11 cellular contexts compared by ENCODE assay signal in genomic region chr12:105485321-105485910, GRCh38.
DNase-seq lines count a peak whose midpoint lies in the region; ATAC-seq, FAIRE-seq and TF ChIP-seq lines count a peak whose summit lies in the region.
"Had no signal": no experiment of that assay in that cellular context is flagged by ENCODE, and none has a peak within 500 bp of the region (broad histone marks: within the 10 kb centered on the region; RNA-seq: fewer than 3 reads in every experiment).

No MANE protein-coding gene starts in this region.

- no peak overlapping the region for H3K4ac ChIP-seq in H1 (replicated peaks; ENCODE audit: insufficient read length, low read depth, low read length)

- H3K9me3 ChIP-seq in H1 (ENCODE audit: insufficient read depth in 2 of 2, low read depth in 1 of 2, low read length in 1 of 2) (no peaks in the 10 kb centered on the region), subcutaneous abdominal adipose tissue (ENCODE audit: control insufficient read depth in 5 of 5, low read length in 5 of 5) (no peaks in the 10 kb centered on the region), vagina (no peaks in the 10 kb centered on the region)
- H3K9me3 ChIP-seq: thoracic aorta had no signal

- H3K56ac ChIP-seq in H1 (replicated peaks; ENCODE audit: insufficient read length, low read depth, low read length), result no peak overlapping the region

- H3K36me3 ChIP-seq in H1 (ENCODE audit: control insufficient read depth in 2 of 4, insufficient read depth in 4 of 4, low read length in 3 of 4) (no peaks in the 10 kb centered on the region), subcutaneous abdominal adipose tissue (ENCODE audit: control insufficient read depth in 5 of 5, insufficient read depth in 5 of 5, low read length in 5 of 5) (no peaks in the 10 kb centered on the region), vagina (no peaks in the 10 kb centered on the region)
- H3K36me3 ChIP-seq: thoracic aorta had no signal

- FAIRE-seq in H1 (lab: Jason Lieb, UNC), result no peak

- H3K9ac ChIP-seq in H1 (replicated peaks in 1 of 4; ENCODE audit: extremely low read depth in 1 of 4, low read depth in 3 of 4, low read length in 3 of 4) (no peak overlapping the region), subcutaneous abdominal adipose tissue (ENCODE audit: low read length in 5 of 5) (no peak overlapping the region)

- TF ChIP-seq RAD21 in H1 (IDR thresholded peaks at IDR 0.05 in 1 of 2, conservative IDR thresholded peaks at IDR 0.05 in 1 of 2; ENCODE audit: low read depth in 2 of 2, low read length in 2 of 2), result no peak

- H3K4me1 ChIP-seq in H1 (replicated peaks in 1 of 4; ENCODE audit: control insufficient read depth in 3 of 4, insufficient read depth in 4 of 4, low read length in 3 of 4) (peaks cover 0 to 7% (median 0%) of the 10 kb centered on the region in 4 experiments; a peak in 2 of 7 replicates), subcutaneous abdominal adipose tissue (ENCODE audit: control insufficient read depth in 5 of 5, insufficient read depth in 5 of 5, low read length in 5 of 5) (peaks cover 0 to 34% (median 0%) of the 10 kb centered on the region in 5 donors), vagina (no peaks in the 10 kb centered on the region)

- DNase-seq in LHCN-M2 (ENCODE audit: low read depth) (peak; percentile 36), H1 (ENCODE audit: low read depth in 1 of 2, low spot score in 2 of 2) (no peak), kidney glomerular epithelial cell (lab: John Stamatoyannopoulos, UW) (peak; percentile 92), vagina (ENCODE audit: extremely low spot score in 2 of 2) (no peak)
- DNase-seq in stimulated activated CD4-positive, alpha-beta T cell treated with anti-CD3 and anti-CD28 coated beads, Interleukin-1b, Interleukin-23, amount 100 ng/mL, for 48 hours, result no peak
- DNase-seq: activated gamma-delta T cell, RPMI8226 had no signal

- no peak overlapping the region for H2BK20ac ChIP-seq in H1 (ENCODE audit: low read length)

- no peak overlapping the region for H2BK15ac ChIP-seq in H1 (ENCODE audit: low read length)

- H3K27me3 ChIP-seq in H1 (replicated peaks in 1 of 4; ENCODE audit: control insufficient read depth in 3 of 4, extremely low read depth in 1 of 4, insufficient read depth in 3 of 4, low read length in 3 of 4), result peaks cover 0 to 3% (median 1%) of the 10 kb centered on the region in 4 experiments; a peak in 1 of 7 replicates
- H3K27me3 ChIP-seq in subcutaneous abdominal adipose tissue (ENCODE audit: control insufficient read depth in 5 of 5, insufficient read depth in 4 of 5, low read length in 5 of 5), result peaks cover 0 to 2% (median 0%) of the 10 kb centered on the region in 5 donors
- no peaks in the 10 kb centered on the region for H3K27me3 ChIP-seq in vagina

- H4K5ac ChIP-seq in H1 (ENCODE audit: insufficient read length, low read depth, low read length), result no peak overlapping the region

- POLR2A ChIA-PET in H1 (lab: Charles Lee; ENCODE audit: partially characterized antibody), result no interaction called here

- no peaks in the 10 kb centered on the region for H3K23me2 ChIP-seq in H1 (ENCODE audit: low read depth, low read length)

- no peak overlapping the region for H3K27ac ChIP-seq in H1 (ENCODE audit: low read depth, low read length)
- H3K27ac ChIP-seq in subcutaneous abdominal adipose tissue (ENCODE audit: low read depth, low read length), result peak overlapping the region; percentile 34
- no peak overlapping the region for H3K27ac ChIP-seq in vagina
- H3K27ac ChIP-seq: thoracic aorta had no signal

- no peak overlapping the region for H4K8ac ChIP-seq in H1 (ENCODE audit: extremely low read depth, insufficient read depth, low read length)

- no peak overlapping the region for H3K23ac ChIP-seq in H1 (ENCODE audit: insufficient read length)

- no peak overlapping the region for H2AK5ac ChIP-seq in H1 (ENCODE audit: low read depth, low read length)

- no peak overlapping the region for H3K18ac ChIP-seq in H1 (ENCODE audit: extremely low read depth, low read length)

- H2BK120ac ChIP-seq in H1 (replicated peaks; ENCODE audit: low read depth, low read length), result no peak overlapping the region

- no peak for TF ChIP-seq POLR2A in H1 (IDR thresholded peaks at IDR 0.05; ENCODE audit: control extremely low read depth in 1 of 2, low read depth in 2 of 2, low read length in 2 of 2)
- no peak for TF ChIP-seq POLR2A in vagina (IDR thresholded peaks at IDR 0.05)

- WGBS in H1 (ENCODE audit: extremely low coverage in 1 of 2, insufficient coverage in 1 of 2, insufficient read length in 1 of 2, insufficient replicate concordance in 2 of 2, low coverage in 1 of 2, low lambda C conversion rate in 2 of 2, missing lambda C conversion rate in 1 of 2), 2 experiments, result 91% methylated on average over 8 of the region's 8 CpGs; no CpG with 5 or more reads in 1 of the 2 experiments

- no peaks in the 10 kb centered on the region for H3K79me1 ChIP-seq in H1 (ENCODE audit: low read depth, low read length)

- no peak overlapping the region for H2BK5ac ChIP-seq in H1 (ENCODE audit: low read depth, low read length)

- H3K14ac ChIP-seq in H1 (ENCODE audit: insufficient read length), result no peak overlapping the region

- no peaks in the 10 kb centered on the region for H3K79me2 ChIP-seq in H1 (ENCODE audit: control insufficient read depth in 1 of 2, insufficient read depth in 2 of 2, low read length in 2 of 2)

- TF ChIP-seq EP300 in H1 (IDR thresholded peaks at IDR 0.05; ENCODE audit: borderline replicate concordance in 1 of 2, low read depth in 2 of 2, low read length in 2 of 2), result no peak

- TF ChIP-seq CTCF in H1 (IDR thresholded peaks at IDR 0.05; ENCODE audit: control extremely low read depth in 1 of 3, insufficient read depth in 1 of 3, low read depth in 1 of 3, low read length in 3 of 3), result no peak
- no peak for TF ChIP-seq CTCF in vagina (IDR thresholded peaks at IDR 0.05)

- H4K91ac ChIP-seq in H1 (replicated peaks; ENCODE audit: insufficient read length, low read length), result no peak overlapping the region

- intact Hi-C loops in vagina (cut with DNase I), result no loop called here

- H4K20me1 ChIP-seq in H1 (replicated peaks in 1 of 2; ENCODE audit: control insufficient read depth in 1 of 2, insufficient read depth in 2 of 2, low read length in 2 of 2), result no peaks in the 10 kb centered on the region

- CTCF ChIA-PET in H1 (lab: Charles Lee; ENCODE audit: partially characterized antibody), result interaction anchor here (0.7 to 1.6 kb wide), 4 partner anchors 17 to 256 kb away, joined by 3 to 4 read pairs (median 3); no protein-coding TSS in a partner anchor

- no peak overlapping the region for H3K4me2 ChIP-seq in H1 (ENCODE audit: insufficient read depth in 1 of 2, low read depth in 2 of 2, low read length in 2 of 2)

- no peak overlapping the region for H2AFZ ChIP-seq in H1 (ENCODE audit: low read length)

- H3K4me3 ChIP-seq in H1 (ENCODE audit: extremely low read depth in 1 of 4, insufficient read depth in 2 of 4, low read depth in 3 of 4, low read length in 4 of 4) (no peak overlapping the region), subcutaneous abdominal adipose tissue (ENCODE audit: low read depth in 1 of 5, low read length in 5 of 5) (no peak overlapping the region), vagina (no peak overlapping the region)
- H3K4me3 ChIP-seq: thoracic aorta had no signal

- H2BK12ac ChIP-seq in H1 (ENCODE audit: low read depth, low read length), result no peak overlapping the region

- ATAC-seq in GM18498 (IDR thresholded peaks at IDR 0.05; ENCODE audit: unreplicated experiment), result no peak
- no peak for ATAC-seq in HG03097 (IDR thresholded peaks at IDR 0.05; ENCODE audit: low FRiP score, unreplicated experiment)

TF ChIP-seq in H1, 55 proteins besides CTCF, POLR2A, EP300 and RAD21:
- peak; percentile 47; the same call in 1 of the 2 replicates for TF ChIP-seq TEAD4 (IDR thresholded peaks at IDR 0.05; ENCODE audit: low read depth, low read length)
- no peak for TF ChIP-seq TBP (IDR thresholded peaks at IDR 0.05; ENCODE audit: low read depth, low read length)

Comparison
In these comparisons a context has a peak if more than half of its experiments do, and no peak if none do; other contexts are left out.
1. DNase-seq: peak in LHCN-M2 (single experiment) and kidney glomerular epithelial cell (single experiment); none in H1 (0 of 2), stimulated activated CD4-positive, alpha-beta T cell treated with anti-CD3 and anti-CD28 coated beads, Interleukin-1b, Interleukin-23, amount 100 ng/mL, for 48 hours (single experiment) and vagina (0 of 2).